Comparison of ENCODE assay signal across 36 cellular contexts in genomic region chr5:53199882-53200281, GRCh38.
"Had no signal": no experiment of that assay in that cellular context is flagged by ENCODE, and none has a peak within 500 bp of the region (broad histone marks: within the 10 kb centered on the region; RNA-seq: fewer than 3 reads in every experiment).

No MANE protein-coding gene starts in this region.

- FAIRE-seq: endometrium had no signal

- DNase-seq: activated B cell treated with CpG ODN at 0.5 μM for 24 hours; activated CD4-positive, alpha-beta T cell treated with anti-CD3 and anti-CD28 coated beads for 48 hours; activated CD4-positive, alpha-beta T cell treated with anti-CD3 and anti-CD28 coated beads, Interleukin-2, amount 50 U/mL, for 1 hour; activated CD4-positive, alpha-beta T cell treated with anti-CD3 and anti-CD28 coated beads, Interleukin-2, amount 50 U/mL, for 48 hours; activated CD8-positive, alpha-beta memory T cell treated with anti-CD3 and anti-CD28 coated beads for 24 hours; activated CD8-positive, alpha-beta memory T cell treated with anti-CD3 and anti-CD28 coated beads, Interleukin-2, amount 50 U/mL, for 4 hours; activated CD8-positive, alpha-beta T cell treated with anti-CD3 and anti-CD28 coated beads for 36 hours; activated effector memory CD4-positive, alpha-beta T cell treated with anti-CD3 and anti-CD28 coated beads, Interleukin-2, amount 50 U/mL, for 16 hours; activated naive CD4-positive, alpha-beta T cell treated with anti-CD3 and anti-CD28 coated beads for 36 hours; activated naive CD8-positive, alpha-beta T cell treated with anti-CD3 and anti-CD28 coated beads for 36 hours; activated naive CD8-positive, alpha-beta T cell treated with anti-CD3 and anti-CD28 coated beads, Interleukin-2, amount 50 U/mL, for 24 hours; activated T-cell treated with anti-CD3 and anti-CD28 coated beads, Interleukin-2, amount 50 U/mL, for 1 hour; activated T-cell treated with anti-CD3 and anti-CD28 coated beads, Interleukin-2, amount 50 U/mL, for 48 hours; central memory CD4-positive, alpha-beta T cell; cerebellar nuclear complex; colonic mucosa; effector CD8-positive, alpha-beta T cell; foreskin fibroblast; gastrocnemius medialis; glutamatergic neuron; heart right ventricle; T-helper 17 cell; T1000; WERI-Rb-1 had no signal

- H3K4me1 Mint-ChIP-seq: activated B cell treated with CpG ODN at 0.5 μM for 24 hours; activated naive CD4-positive, alpha-beta T cell treated with anti-CD3 and anti-CD28 coated beads, Interleukin-2, amount 50 U/mL, for 24 hours; activated naive CD8-positive, alpha-beta T cell treated with anti-CD3 and anti-CD28 coated beads for 36 hours; activated naive CD8-positive, alpha-beta T cell treated with anti-CD3 and anti-CD28 coated beads, Interleukin-2, amount 50 U/mL, for 24 hours; brain; T-helper 17 cell had no signal

- H2AFZ ChIP-seq: hepatocyte had no signal

- H3K79me2 ChIP-seq: hepatocyte had no signal

- ATAC-seq: activated CD4-positive, CD25-positive, alpha-beta regulatory T cell treated with anti-CD3 and anti-CD28 coated beads, Interleukin-2, amount 50 U/mL, for 24 hours; activated CD8-positive, alpha-beta T cell treated with anti-CD3 and anti-CD28 coated beads for 36 hours; activated naive CD8-positive, alpha-beta T cell treated with anti-CD3 and anti-CD28 coated beads, Interleukin-2, amount 50 U/mL, for 24 hours; esophagus mucosa; gastrocnemius medialis; heart right ventricle; T-helper 17 cell had no signal

- H3K36me3 ChIP-seq: ascending aorta, breast epithelium, cardiac muscle cell, colonic mucosa, gastrocnemius medialis, heart right ventricle, WERI-Rb-1 had no signal

- H3K4me1 ChIP-seq: ascending aorta, breast epithelium, colonic mucosa, gastrocnemius medialis, heart right ventricle had no signal

- H3K9me3 Mint-ChIP-seq: activated B cell treated with CpG ODN at 0.5 μM for 24 hours; activated CD8-positive, alpha-beta T cell treated with anti-CD3 and anti-CD28 coated beads for 36 hours; activated naive CD4-positive, alpha-beta T cell treated with anti-CD3 and anti-CD28 coated beads for 36 hours; activated naive CD4-positive, alpha-beta T cell treated with anti-CD3 and anti-CD28 coated beads, Interleukin-2, amount 50 U/mL, for 24 hours; activated naive CD8-positive, alpha-beta T cell treated with anti-CD3 and anti-CD28 coated beads for 36 hours; activated naive CD8-positive, alpha-beta T cell treated with anti-CD3 and anti-CD28 coated beads, Interleukin-2, amount 50 U/mL, for 24 hours; activated T-helper 1 cell treated with anti-CD3 and anti-CD28 coated beads, Interleukin-12 subunit alpha, Interleukin-12 subunit beta, Interleukin-2, Interleukin-4 antibody, amounts not matched to agents 30 ng/mL and 10 ng/mL and 1 ng/mL, durations not matched to agents 14 hours and 24 hours and 36 hours; activated T-helper 2 cell treated with anti-CD3 and anti-CD28 coated beads, Interferon-gamma antibody, Interleukin-2, Interleukin-4, amounts not matched to agents 10 μg/mL and 5 μg/mL and 100 μg/mL, durations not matched to agents 14 hours and 24 hours and 36 hours; brain; T-helper 2 cell treated with Interferon-gamma antibody and Interleukin-4, amounts not matched to agents 5 μg/mL and 100 μg/mL, for 36 hours had no signal

- H3K27me3 ChIP-seq: ascending aorta, breast epithelium, cardiac muscle cell, colonic mucosa, gastrocnemius medialis, heart right ventricle, hepatocyte had no signal

- H3K4me3 Mint-ChIP-seq: activated B cell treated with CpG ODN at 0.5 μM for 24 hours; activated CD8-positive, alpha-beta T cell treated with anti-CD3 and anti-CD28 coated beads for 36 hours; activated naive CD4-positive, alpha-beta T cell treated with anti-CD3 and anti-CD28 coated beads for 36 hours; activated naive CD4-positive, alpha-beta T cell treated with anti-CD3 and anti-CD28 coated beads, Interleukin-2, amount 50 U/mL, for 24 hours; activated naive CD8-positive, alpha-beta T cell treated with anti-CD3 and anti-CD28 coated beads for 36 hours; activated naive CD8-positive, alpha-beta T cell treated with anti-CD3 and anti-CD28 coated beads, Interleukin-2, amount 50 U/mL, for 24 hours; activated T-helper 1 cell treated with anti-CD3 and anti-CD28 coated beads, Interleukin-12 subunit alpha, Interleukin-12 subunit beta, Interleukin-2, Interleukin-4 antibody, amounts not matched to agents 30 ng/mL and 10 ng/mL and 1 ng/mL, durations not matched to agents 14 hours and 24 hours and 36 hours; brain; T-helper 17 cell; T-helper 2 cell treated with Interferon-gamma antibody and Interleukin-4, amounts not matched to agents 5 μg/mL and 100 μg/mL, for 36 hours had no signal

- H3K4me2 ChIP-seq: hepatocyte had no signal

- H3K27ac ChIP-seq: breast epithelium, cardiac muscle cell, colonic mucosa, gastrocnemius medialis, heart right ventricle, hepatocyte, WERI-Rb-1 had no signal

- H3K9me3 ChIP-seq: ascending aorta, breast epithelium, colonic mucosa, gastrocnemius medialis, heart right ventricle had no signal

- H3K27me3 Mint-ChIP-seq: activated B cell treated with CpG ODN at 0.5 μM for 24 hours, brain had no signal

- H3K36me3 Mint-ChIP-seq: activated naive CD4-positive, alpha-beta T cell treated with anti-CD3 and anti-CD28 coated beads, Interleukin-2, amount 50 U/mL, for 24 hours; activated naive CD8-positive, alpha-beta T cell treated with anti-CD3 and anti-CD28 coated beads for 36 hours; brain had no signal

- H3K4me3 ChIP-seq: ascending aorta, breast epithelium, cardiac muscle cell, colonic mucosa, gastrocnemius medialis, heart right ventricle, hepatocyte had no signal

- H3K27ac Mint-ChIP-seq: activated B cell treated with CpG ODN at 0.5 μM for 24 hours; activated CD8-positive, alpha-beta T cell treated with anti-CD3 and anti-CD28 coated beads for 36 hours; activated naive CD4-positive, alpha-beta T cell treated with anti-CD3 and anti-CD28 coated beads for 36 hours; activated naive CD4-positive, alpha-beta T cell treated with anti-CD3 and anti-CD28 coated beads, Interleukin-2, amount 50 U/mL, for 24 hours; activated naive CD8-positive, alpha-beta T cell treated with anti-CD3 and anti-CD28 coated beads for 36 hours; activated naive CD8-positive, alpha-beta T cell treated with anti-CD3 and anti-CD28 coated beads, Interleukin-2, amount 50 U/mL, for 24 hours; activated T-helper 1 cell treated with anti-CD3 and anti-CD28 coated beads, Interleukin-12 subunit alpha, Interleukin-12 subunit beta, Interleukin-2, Interleukin-4 antibody, amounts not matched to agents 30 ng/mL and 10 ng/mL and 1 ng/mL, durations not matched to agents 14 hours and 24 hours and 36 hours; activated T-helper 2 cell treated with anti-CD3 and anti-CD28 coated beads, Interferon-gamma antibody, Interleukin-2, Interleukin-4, amounts not matched to agents 10 μg/mL and 5 μg/mL and 100 μg/mL, durations not matched to agents 14 hours and 24 hours and 36 hours; brain; T-helper 17 cell; T-helper 2 cell treated with Interferon-gamma antibody and Interleukin-4, amounts not matched to agents 5 μg/mL and 100 μg/mL, for 36 hours had no signal
